In the genomic region with DNA sequence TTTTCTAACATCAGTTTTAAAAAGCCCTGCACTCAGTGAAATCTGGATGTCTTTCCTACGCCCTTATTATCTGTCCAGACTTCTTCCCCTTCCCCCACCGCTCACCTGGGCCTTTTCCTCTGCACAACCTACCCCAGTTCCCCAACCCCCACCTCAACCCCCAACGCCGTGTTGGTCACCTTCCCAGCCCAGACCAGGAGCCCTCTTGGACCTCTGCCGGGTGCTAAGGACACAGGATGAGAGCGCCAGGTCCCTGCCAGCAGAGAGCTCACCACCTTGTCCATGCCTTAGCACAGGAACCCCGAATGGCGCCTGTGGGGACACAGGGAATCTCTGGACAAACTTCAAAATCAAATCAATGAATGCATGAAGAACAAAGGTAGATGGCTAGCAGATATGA, we compare ENCODE assay signal across 12 cellular contexts. TPM values are rescaled to one million over a fixed set of nuclear protein-coding genes. Genes with fewer than 3 reads are reported as not detected.
A peak's percentile ranks its signal among the peaks of the same experiment; 100 is the strongest.
DNase-seq lines count a peak whose midpoint lies in the region; ATAC-seq and TF ChIP-seq lines count a peak whose summit lies in the region.
"Had no signal": no experiment of that assay in that cellular context is flagged by ENCODE, and none has a peak within 500 bp of the region (broad histone marks: within the 10 kb centered on the region; RNA-seq: fewer than 3 reads in every experiment).

No MANE protein-coding gene starts in this region.

- in situ Hi-C loops in brain microvascular endothelial cell (cut with HindIII; ENCODE audit: low pct_ligation_motif_present, low sequenced_read_pairs), result no loop called here

- H3K79me2 ChIP-seq in PC-3 (ENCODE audit: low read length) (no peaks in the 10 kb centered on the region), parathyroid adenoma (no peaks in the 10 kb centered on the region)

- BruUV-seq in Calu3 (replicated peaks; lab: Mats Ljungman, UMichigan) (no TSS peak), PC-3 (replicated peaks; lab: Mats Ljungman, UMichigan) (no TSS peak)

- H3K9me3 Mint-ChIP-seq in Calu3 (ENCODE audit: low read depth, unreplicated experiment), result peaks cover 2% of the 10 kb centered on the region

- intact Hi-C loops in Calu3 (cut with micrococcal nuclease; ENCODE audit: unreplicated experiment) (loop anchor here (5.0 kb wide), 1 partner anchor 150 kb away; no protein-coding TSS in a partner anchor), PC-3 (cut with micrococcal nuclease) (loop anchor here (5.0 kb wide), 2 partner anchors 150 to 175 kb away; no protein-coding TSS in a partner anchor)

- ATAC-seq in PC-3, result no peak
- no peak for ATAC-seq in gastroesophageal sphincter
- no peak for ATAC-seq in GM18498 (IDR thresholded peaks at IDR 0.05; ENCODE audit: unreplicated experiment)
- no peak for ATAC-seq in GM21423 (IDR thresholded peaks at IDR 0.05; ENCODE audit: unreplicated experiment)
- ATAC-seq: gastrocnemius medialis, Right ventricle myocardium inferior had no signal

- DNase-seq in Calu3 (no peak), PC-3 (no peak), brain microvascular endothelial cell (no peak)
- DNase-seq: effector CD8-positive, alpha-beta T cell; gastrocnemius medialis; NCI-H526 treated with DMSO at 0.1 percent for 48 hours; nephron progenitor cell had no signal

- POLR2A ChIA-PET in PC-3 (lab: Charles Lee; ENCODE audit: unreplicated experiment), result no interaction called here

- TF ChIP-seq POLR2A in gastroesophageal sphincter (IDR thresholded peaks at IDR 0.05), result no peak

- H3K27me3 ChIP-seq in PC-3 (ENCODE audit: low read length) (no peaks in the 10 kb centered on the region), gastroesophageal sphincter (no peaks in the 10 kb centered on the region), parathyroid adenoma (ENCODE audit: control insufficient read depth, insufficient read depth, low read length) (no peaks in the 10 kb centered on the region), brain microvascular endothelial cell (replicated peaks) (no peaks in the 10 kb centered on the region)
- H3K27me3 ChIP-seq: gastrocnemius medialis had no signal

- H3K9ac ChIP-seq in PC-3 (ENCODE audit: low read length) (no peak overlapping the region), parathyroid adenoma (no peak overlapping the region)

- no peak for TF ChIP-seq EP300 in gastroesophageal sphincter (IDR thresholded peaks at IDR 0.05)

- peaks cover 19% of the 10 kb centered on the region for H3K36me3 Mint-ChIP-seq in Calu3 (ENCODE audit: insufficient read depth, unreplicated experiment)

- H3K36me3 ChIP-seq in PC-3 (ENCODE audit: low read depth, low read length) (no peaks in the 10 kb centered on the region), gastroesophageal sphincter (no peaks in the 10 kb centered on the region), parathyroid adenoma (ENCODE audit: control insufficient read depth, insufficient read depth, low read length) (no peaks in the 10 kb centered on the region), brain microvascular endothelial cell (replicated peaks) (no peaks in the 10 kb centered on the region)
- H3K36me3 ChIP-seq: gastrocnemius medialis had no signal

- no peaks in the 10 kb centered on the region for H4K20me1 ChIP-seq in PC-3 (ENCODE audit: low read length)

- peaks cover 14% of the 10 kb centered on the region for H3K4me1 Mint-ChIP-seq in Calu3 (ENCODE audit: low read depth, unreplicated experiment)

- H2AFZ ChIP-seq in PC-3 (ENCODE audit: low read length) (peak overlapping the region; percentile 94), parathyroid adenoma (peak overlapping the region; percentile 97)

- H3K9me3 ChIP-seq in PC-3 (ENCODE audit: low read length), result no peaks in the 10 kb centered on the region
- no peaks in the 10 kb centered on the region for H3K9me3 ChIP-seq in gastroesophageal sphincter
- no peaks in the 10 kb centered on the region for H3K9me3 ChIP-seq in parathyroid adenoma (ENCODE audit: control insufficient read depth, low read length)
- H3K9me3 ChIP-seq: gastrocnemius medialis had no signal

- WGBS in gastroesophageal sphincter (ENCODE audit: low coverage in 1 of 2), 2 donors, result 56 to 73% methylated on average over 4 of the region's 8 CpGs

- H3K4me3 Mint-ChIP-seq in Calu3 (ENCODE audit: low read depth, unreplicated experiment), result peak overlapping the region; percentile 76

- CTCF ChIA-PET in Calu3 (lab: Charles Lee), result no interaction called here
- CTCF ChIA-PET in PC-3 (lab: Charles Lee), result no interaction called here

- H3F3A ChIP-seq in PC-3 (ENCODE audit: low read length, unreplicated experiment), result no peaks in the 10 kb centered on the region

- H3K27ac ChIP-seq in PC-3 (ENCODE audit: low read length), result no peak overlapping the region
- peak overlapping the region in 3 of 4 donors; percentile 93 to 97 (median 93) for H3K27ac ChIP-seq in gastroesophageal sphincter
- peak overlapping the region; percentile 84 for H3K27ac ChIP-seq in parathyroid adenoma
- H3K27ac ChIP-seq in brain microvascular endothelial cell, result no peak overlapping the region

- H3K4me2 ChIP-seq in PC-3 (ENCODE audit: low read length) (0 out of 2 replicates have a peak overlapping the region, but pooled peaks have one; percentile 87), parathyroid adenoma (ENCODE audit: low read length) (no peak overlapping the region)

- no peaks in the 10 kb centered on the region for H3K27me3 Mint-ChIP-seq in Calu3 (ENCODE audit: unreplicated experiment)

- peak overlapping the region; percentile 56 for H3K27ac Mint-ChIP-seq in Calu3 (ENCODE audit: unreplicated experiment)
- H3K27ac Mint-ChIP-seq: nephron progenitor cell had no signal

- peaks cover 14% of the 10 kb centered on the region for H3K4me1 ChIP-seq in PC-3 (ENCODE audit: insufficient read depth, low read length)
- H3K4me1 ChIP-seq in gastroesophageal sphincter, result peaks cover 0 to 41% (median 3%) of the 10 kb centered on the region in 3 donors
- H3K4me1 ChIP-seq in parathyroid adenoma, result peaks cover 26% of the 10 kb centered on the region

- TF ChIP-seq CTCF in Calu3 (IDR thresholded peaks at IDR 0.05; ENCODE audit: unreplicated experiment), result no peak
- no peak for TF ChIP-seq CTCF in PC-3 (conservative IDR thresholded peaks at IDR 0.05; ENCODE audit: low read depth, low read length)
- TF ChIP-seq CTCF in gastroesophageal sphincter (IDR thresholded peaks at IDR 0.05), result no peak
- no peak for TF ChIP-seq CTCF in parathyroid adenoma (IDR thresholded peaks at IDR 0.05)
- no peak for TF ChIP-seq CTCF in brain microvascular endothelial cell (IDR thresholded peaks at IDR 0.05; ENCODE audit: low read depth, low read length, missing control alignments)

- H3K9me2 ChIP-seq in PC-3 (replicated peaks; ENCODE audit: low read length), result no peaks in the 10 kb centered on the region

- no peak overlapping the region for H3K4me3 ChIP-seq in PC-3 (ENCODE audit: low read length)
- H3K4me3 ChIP-seq in gastroesophageal sphincter, result no peak overlapping the region
- H3K4me3 ChIP-seq in parathyroid adenoma (ENCODE audit: low read depth, low read length), result no peak overlapping the region
- no peak overlapping the region for H3K4me3 ChIP-seq in brain microvascular endothelial cell (ENCODE audit: low read depth, low read length)

RNA-seq across cellular contexts. Expression of a gene that starts 1.0 kb away (rescaled TPM):
- total RNA-seq in Calu3 (2022), result 5.2 and 6.1 TPM in 2 replicates
- total RNA-seq in PC-3 (2014; rRNA removed), result 2.5 and 2.6 TPM in 2 replicates
- 1 to 10 TPM; 4.3 to 9.5 (median 4.9) TPM for total RNA-seq in gastroesophageal sphincter

RNA-seq across cellular contexts. Expression of a gene that starts 26.8 kb away (rescaled TPM):
- total RNA-seq in Calu3 (2022) (30.1 and 41.3 TPM in 2 replicates), PC-3 (2014; rRNA removed) (9.9 and 19.4 TPM in 2 replicates), gastroesophageal sphincter (10 to 100 TPM in 3 of 4 donors, 1 to 10 TPM in 1; 7.8 to 11.5 (median 10.7) TPM)

Comparison
In these comparisons a context has a peak if more than half of its experiments do, and no peak if none do; other contexts are left out.
1. H3K27ac ChIP-seq: peak in gastroesophageal sphincter (3 of 4) and parathyroid adenoma (single experiment); none in PC-3 (single experiment) and brain microvascular endothelial cell (single experiment).